Comparison of ENCODE assay signal across 8 cellular contexts in genomic region chr22:26483439-26484359, GRCh38. TPM values are rescaled to one million over a fixed set of nuclear protein-coding genes. Genes with fewer than 3 reads are reported as not detected.
DNase-seq lines count a peak whose midpoint lies in the region; ATAC-seq and TF ChIP-seq lines count a peak whose summit lies in the region.

Gene HPS4 (minus strand): TSS chr22:26483783. CDS start chr22:26481762, 2,021 bp downstream.
Gene SRRD (plus strand): TSS chr22:26483877. CDS start chr22:26483891, 14 bp downstream.

- H3K4me3 ChIP-seq in A673 (ENCODE audit: low read depth, low read length, poor library complexity, severe bottlenecking) (peak within 1 kb of the TSS; percentile 97), cardiac fibroblast (replicated peaks in 1 of 2; ENCODE audit: low read depth in 2 of 2, low read length in 2 of 2) (peak within 1 kb of the TSS; percentile 87 to 94)

- DNase-seq in A673 (ENCODE audit: low spot score) (peak; percentile 93), NCI-H2227 (lab: John Stamatoyannopoulos, UW; ENCODE audit: unreplicated experiment) (peak; percentile 94), WTC11 (ENCODE audit: low spot score) (peak; percentile 93), cardiac fibroblast (ENCODE audit: low read depth in 2 of 2) (peak; percentile 87 to 93), iris pigment epithelial cell (ENCODE audit: low read depth) (peak; percentile 89)
- peak; percentile 79 to 81 for DNase-seq in stimulated activated CD4-positive, alpha-beta T cell treated with anti-CD3 and anti-CD28 coated beads, Interleukin-12 subunit alpha, Interleukin-12 subunit beta, amount 100 ng/mL, for 24 hours (ENCODE audit: low read depth in 2 of 2)

- H3K27me3 Mint-ChIP-seq in WTC11 (ENCODE audit: low read depth) = no peaks in the 10 kb centered on the region

- peak within 1 kb of the TSS; percentile 94 for H3K27ac ChIP-seq in A673 (ENCODE audit: low read depth, low read length, poor library complexity, severe bottlenecking)

- ATAC-seq in GM18868 (IDR thresholded peaks at IDR 0.05; ENCODE audit: unreplicated experiment) = peak; percentile 70
- peak; percentile 45 for ATAC-seq in HG03108 (IDR thresholded peaks at IDR 0.05; ENCODE audit: unreplicated experiment)
- ATAC-seq in WTC11 = peak; percentile 92

- intact Hi-C loops in A673 (cut with micrococcal nuclease; ENCODE audit: unreplicated experiment) = no loop called here

- no TSS peak for BruUV-seq in A673 (replicated peaks; lab: Mats Ljungman, UMichigan)

- no peak for TF ChIP-seq CTCF in A673 (conservative IDR thresholded peaks at IDR 0.05; ENCODE audit: low read depth, low read length)
- no peak for TF ChIP-seq CTCF in WTC11 (IDR thresholded peaks at IDR 0.05)
- no peak for TF ChIP-seq CTCF in cardiac fibroblast (IDR thresholded peaks at IDR 0.05; ENCODE audit: low read depth, low read length)

- H3K9me3 Mint-ChIP-seq in WTC11 = no peaks in the 10 kb centered on the region

- H3K4me1 Mint-ChIP-seq in WTC11 = peaks cover 45% of the 10 kb centered on the region

- H3K4me3 Mint-ChIP-seq in WTC11 = peak within 1 kb of the TSS; percentile 89

- CTCF ChIA-PET in A673 (lab: Charles Lee) = interaction anchor here (0.7 kb wide), 2 partner anchors 22 to 182 kb away, joined by 3 to 4 read pairs; no protein-coding TSS in a partner anchor
- CTCF ChIA-PET in WTC11 (lab: Charles Lee) = interaction anchor here (0.6 to 4.8 kb wide), 13 partner anchors 18 to 198 kb away, joined by 3 to 17 read pairs (median 3); partner anchors contain the start of gene TFIP11

- H3K9me3 ChIP-seq in A673 (ENCODE audit: low read depth, low read length, poor library complexity, severe bottlenecking) = no peaks in the 10 kb centered on the region

- peaks cover 13% of the 10 kb centered on the region for H3K36me3 ChIP-seq in A673 (ENCODE audit: insufficient read depth, low read length, poor library complexity, severe bottlenecking)

- H3K27me3 ChIP-seq in A673 (replicated peaks; ENCODE audit: insufficient read depth, low read depth, low read length, poor library complexity) = no peaks in the 10 kb centered on the region

- H3K36me3 Mint-ChIP-seq in WTC11 = peaks cover 28% of the 10 kb centered on the region

- H3K27ac Mint-ChIP-seq in WTC11 = peak within 1 kb of the TSS; percentile 94

- POLR2A ChIA-PET in A673 (lab: Charles Lee; ENCODE audit: low non-redundant PET) = interaction anchor here (0.6 kb wide), 1 partner anchor 1369 kb away, joined by 4 read pairs; no protein-coding TSS in a partner anchor
- POLR2A ChIA-PET in WTC11 (lab: Charles Lee) = interaction anchor here (0.5 to 2.2 kb wide), 14 partner anchors 11 to 191 kb away, joined by 3 to 7 read pairs (median 4); partner anchors contain the start of genes MIAT and TPST2

- H3K4me1 ChIP-seq in A673 (ENCODE audit: insufficient read depth, low read length, poor library complexity, severe bottlenecking) = peaks cover 39% of the 10 kb centered on the region

TF ChIP-seq in WTC11, 78 proteins besides CTCF, POLR2A, EP300 and RAD21 (continues in another document):
- TF ChIP-seq ZNF121 (CRISPR knock-in tag; IDR thresholded peaks at IDR 0.05) (peak; percentile 31; the same call in 1 of the 2 replicates), ZNF317 (CRISPR knock-in tag; IDR thresholded peaks at IDR 0.05; ENCODE audit: borderline replicate concordance, low read depth) (no peak), ZNF263 (CRISPR knock-in tag; IDR thresholded peaks at IDR 0.05; ENCODE audit: low read depth) (no peak), MYBL2 (CRISPR knock-in tag; IDR thresholded peaks at IDR 0.05) (no peak; the same call in 1 of the 2 replicates), NR1H2 (CRISPR knock-in tag; IDR thresholded peaks at IDR 0.05) (no peak), ZNF396 (CRISPR knock-in tag; IDR thresholded peaks at IDR 0.05; ENCODE audit: borderline replicate concordance) (no peak), NFATC4 (CRISPR knock-in tag; IDR thresholded peaks at IDR 0.05) (no peak), SMAD3 (CRISPR knock-in tag; IDR thresholded peaks at IDR 0.05; ENCODE audit: borderline replicate concordance) (no peak), TCF7 (CRISPR knock-in tag; IDR thresholded peaks at IDR 0.05; ENCODE audit: low read depth) (no peak), NR3C1 (CRISPR knock-in tag; conservative IDR thresholded peaks at IDR 0.05; ENCODE audit: low read depth) (0 out of 2 replicates have a peak, but pooled peaks have one; percentile 77), FOXP1 (CRISPR knock-in tag; IDR thresholded peaks at IDR 0.05; ENCODE audit: borderline replicate concordance) (peak; percentile 77), ZBTB43 (CRISPR knock-in tag; IDR thresholded peaks at IDR 0.05) (peak; percentile 86), ATF2 (CRISPR knock-in tag; IDR thresholded peaks at IDR 0.05; ENCODE audit: borderline replicate concordance, low read depth) (no peak), PRRX2 (CRISPR knock-in tag; IDR thresholded peaks at IDR 0.05) (no peak), ELF4 (CRISPR knock-in tag; IDR thresholded peaks at IDR 0.05; ENCODE audit: low read depth) (no peak), ZSCAN18 (CRISPR knock-in tag; IDR thresholded peaks at IDR 0.05) (no peak), ARID4B (CRISPR knock-in tag; IDR thresholded peaks at IDR 0.05; ENCODE audit: borderline replicate concordance) (peak; percentile 60; the same call in 1 of the 2 replicates)

RNA-seq across cellular contexts. Expression of gene HPS4, which starts in this region (rescaled TPM):
- total RNA-seq in A673 (2021) = 46.9 and 47.9 TPM in 2 replicates
- total RNA-seq in WTC11 (2021) = 41.1 to 48.1 TPM (median 42.7 TPM) in 3 replicates

RNA-seq across cellular contexts. Expression of gene SRRD, which starts in this region (rescaled TPM):
- total RNA-seq in A673 (2021) (28.8 and 33.9 TPM in 2 replicates), WTC11 (2021) (20.0 to 25.1 TPM (median 22.9 TPM) in 3 replicates)

Comparison
In these comparisons a context has a peak if more than half of its experiments do, and no peak if none do; other contexts are left out.
1. Peak in every context shown above with its lines: DNase-seq, ATAC-seq, H3K4me3 ChIP-seq and H3K27ac ChIP-seq.